14 cellular contexts compared by ENCODE assay signal in the genomic region with DNA sequence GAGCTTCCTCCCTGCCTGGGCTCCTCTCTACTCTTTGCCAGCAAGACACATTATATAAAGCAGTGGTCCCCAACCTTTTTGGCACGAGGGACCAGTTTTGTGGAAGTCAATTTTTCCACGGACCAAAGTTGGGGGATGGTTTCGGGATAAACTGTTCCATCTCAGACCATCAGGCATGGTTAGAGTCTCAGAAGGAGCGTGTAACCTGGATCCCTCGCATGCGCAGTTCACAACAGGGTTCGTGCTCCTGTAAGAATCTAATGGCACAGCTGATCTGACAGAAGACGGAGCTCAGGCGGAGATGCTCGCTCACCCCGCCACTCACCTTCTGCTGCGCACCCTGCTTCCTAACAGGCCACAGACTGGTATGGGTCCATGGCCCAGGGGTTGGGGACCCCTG.
DNase-seq lines count a peak whose midpoint lies in the region; FAIRE-seq and TF ChIP-seq lines count a peak whose summit lies in the region.
"Had no signal": no experiment of that assay in that cellular context is flagged by ENCODE, and none has a peak within 500 bp of the region (broad histone marks: within the 10 kb centered on the region; RNA-seq: fewer than 3 reads in every experiment).

No MANE protein-coding gene starts in this region.

- no peak for TF ChIP-seq POLR2A in H1 (IDR thresholded peaks at IDR 0.05; ENCODE audit: control extremely low read depth in 1 of 2, low read depth in 2 of 2, low read length in 2 of 2)

- H2BK120ac ChIP-seq in H1 (replicated peaks; ENCODE audit: low read depth, low read length): no peak overlapping the region

- H2AFZ ChIP-seq in H1 (ENCODE audit: low read length) (no peak overlapping the region), smooth muscle cell (ENCODE audit: low read depth) (no peak overlapping the region)

- 0 out of 2 replicates have a peak overlapping the region, but pooled peaks have one; percentile 41 for H2BK15ac ChIP-seq in H1 (ENCODE audit: low read length)

- no peak overlapping the region for H3K27ac ChIP-seq in HEK293 (ENCODE audit: extremely low read depth, low read depth, low read length)
- no peak overlapping the region for H3K27ac ChIP-seq in H1 (ENCODE audit: low read depth, low read length)
- peak overlapping the region; percentile 82 for H3K27ac ChIP-seq in smooth muscle cell (ENCODE audit: low read depth)

- no peak overlapping the region for H3K4ac ChIP-seq in H1 (replicated peaks; ENCODE audit: insufficient read length, low read depth, low read length)

- H3K18ac ChIP-seq in H1 (ENCODE audit: extremely low read depth, low read length): no peak overlapping the region

- H4K8ac ChIP-seq in H1 (ENCODE audit: extremely low read depth, insufficient read depth, low read length): no peak overlapping the region

- H3K23ac ChIP-seq in H1 (ENCODE audit: insufficient read length): no peak overlapping the region

- H3K4me3 ChIP-seq in HEK293 (ENCODE audit: low read depth, low read length): no peak overlapping the region
- H3K4me3 ChIP-seq in H1 (ENCODE audit: extremely low read depth in 1 of 4, insufficient read depth in 2 of 4, low read depth in 3 of 4, low read length in 4 of 4): no peak overlapping the region
- H3K4me3 ChIP-seq in smooth muscle cell: no peak overlapping the region
- H3K4me3 ChIP-seq: HAP-1 had no signal

- no peaks in the 10 kb centered on the region for H3K79me2 ChIP-seq in H1 (ENCODE audit: control insufficient read depth in 1 of 2, insufficient read depth in 2 of 2, low read length in 2 of 2)
- no peaks in the 10 kb centered on the region for H3K79me2 ChIP-seq in smooth muscle cell (ENCODE audit: low read depth)

- H3K27me3 ChIP-seq in H1 (replicated peaks in 1 of 4; ENCODE audit: control insufficient read depth in 3 of 4, extremely low read depth in 1 of 4, insufficient read depth in 3 of 4, low read length in 3 of 4) (no peaks in the 10 kb centered on the region), smooth muscle cell (ENCODE audit: low read depth) (no peaks in the 10 kb centered on the region)

- peaks cover 2% of the 10 kb centered on the region for H3F3A ChIP-seq in smooth muscle cell (ENCODE audit: low read depth)

- no peaks in the 10 kb centered on the region for H3K36me3 ChIP-seq in HEK293 (ENCODE audit: control insufficient read depth in 2 of 2, insufficient read depth in 1 of 2, low read length in 2 of 2)
- H3K36me3 ChIP-seq in H1 (ENCODE audit: control insufficient read depth in 2 of 4, insufficient read depth in 4 of 4, low read length in 3 of 4): no peaks in the 10 kb centered on the region
- H3K36me3 ChIP-seq in smooth muscle cell (ENCODE audit: low read depth): no peaks in the 10 kb centered on the region
- H3K36me3 ChIP-seq: HAP-1 had no signal

- H2BK12ac ChIP-seq in H1 (ENCODE audit: low read depth, low read length): no peak overlapping the region

- POLR2A ChIA-PET in HEK293 (lab: Yijun Ruan, JAX) (no interaction called here), H1 (lab: Charles Lee; ENCODE audit: partially characterized antibody) (no interaction called here)

- H3K23me2 ChIP-seq in H1 (ENCODE audit: low read depth, low read length): no peaks in the 10 kb centered on the region

- no peak overlapping the region for H3K14ac ChIP-seq in H1 (ENCODE audit: insufficient read length)

- H4K20me1 ChIP-seq in H1 (replicated peaks in 1 of 2; ENCODE audit: control insufficient read depth in 1 of 2, insufficient read depth in 2 of 2, low read length in 2 of 2) (no peaks in the 10 kb centered on the region), smooth muscle cell (ENCODE audit: low read depth) (no peaks in the 10 kb centered on the region)

- no peak overlapping the region for H4K5ac ChIP-seq in H1 (ENCODE audit: insufficient read length, low read depth, low read length)

- H4K91ac ChIP-seq in H1 (replicated peaks; ENCODE audit: insufficient read length, low read length): no peak overlapping the region

- H3K9ac ChIP-seq in H1 (replicated peaks in 1 of 4; ENCODE audit: extremely low read depth in 1 of 4, low read depth in 3 of 4, low read length in 3 of 4) (no peak overlapping the region), smooth muscle cell (ENCODE audit: low read depth) (peak overlapping the region; percentile 65)

- no peak overlapping the region for H2AK5ac ChIP-seq in H1 (ENCODE audit: low read depth, low read length)

- CTCF ChIA-PET in HEK293 (lab: Yijun Ruan, JAX) (interaction anchor here (0.6 to 9.0 kb wide), 6 partner anchors 28 to 383 kb away, joined by 3 to 90 read pairs (median 4); no protein-coding TSS in a partner anchor), H1 (lab: Charles Lee; ENCODE audit: partially characterized antibody) (interaction anchor here (0.9 to 1.8 kb wide), 4 partner anchors 8 to 691 kb away, joined by 3 to 5 read pairs (median 4); no protein-coding TSS in a partner anchor)

- WGBS in H1 (ENCODE audit: extremely low coverage in 1 of 2, insufficient coverage in 1 of 2, insufficient read length in 1 of 2, insufficient replicate concordance in 2 of 2, low coverage in 1 of 2, low lambda C conversion rate in 2 of 2, missing lambda C conversion rate in 1 of 2), 2 experiments: 93% methylated on average over 12 of the region's 12 CpGs; no CpG with 5 or more reads in 1 of the 2 experiments
- WGBS in smooth muscle cell (ENCODE audit: low lambda C conversion rate): 94% methylated on average over 12 of the region's 12 CpGs

- TF ChIP-seq RAD21 in H1 (IDR thresholded peaks at IDR 0.05 in 1 of 2, conservative IDR thresholded peaks at IDR 0.05 in 1 of 2; ENCODE audit: low read depth in 2 of 2, low read length in 2 of 2): no peak

- H3K4me1 ChIP-seq in HEK293 (ENCODE audit: control insufficient read depth, insufficient read depth, low read length) (peaks cover 14% of the 10 kb centered on the region), H1 (replicated peaks in 1 of 4; ENCODE audit: control insufficient read depth in 3 of 4, insufficient read depth in 4 of 4, low read length in 3 of 4) (peaks cover 0 to 5% (median 4%) of the 10 kb centered on the region in 4 experiments; a peak in 3 of 7 replicates), smooth muscle cell (ENCODE audit: low read depth) (peaks cover 4% of the 10 kb centered on the region)

- no peak for TF ChIP-seq EP300 in H1 (IDR thresholded peaks at IDR 0.05; ENCODE audit: borderline replicate concordance in 1 of 2, low read depth in 2 of 2, low read length in 2 of 2)

- no peaks in the 10 kb centered on the region for H3K79me1 ChIP-seq in H1 (ENCODE audit: low read depth, low read length)

- H2BK5ac ChIP-seq in H1 (ENCODE audit: low read depth, low read length): no peak overlapping the region

- H3K9me3 ChIP-seq in HEK293 (ENCODE audit: control insufficient read depth, insufficient read depth, low read depth, low read length) (no peaks in the 10 kb centered on the region), H1 (ENCODE audit: insufficient read depth in 2 of 2, low read depth in 1 of 2, low read length in 1 of 2) (no peaks in the 10 kb centered on the region), smooth muscle cell (replicated peaks; ENCODE audit: low read depth) (no peaks in the 10 kb centered on the region)
- H3K9me3 ChIP-seq: HAP-1 had no signal

- no peak overlapping the region for H3K56ac ChIP-seq in H1 (replicated peaks; ENCODE audit: insufficient read length, low read depth, low read length)

- H2BK20ac ChIP-seq in H1 (ENCODE audit: low read length): no peak overlapping the region

- TF ChIP-seq CTCF in HEK293 (tag by site-specific recombination; IDR thresholded peaks at IDR 0.05) (no peak), H1 (IDR thresholded peaks at IDR 0.05; ENCODE audit: control extremely low read depth in 1 of 3, insufficient read depth in 1 of 3, low read depth in 1 of 3, low read length in 3 of 3) (no peak), smooth muscle cell (IDR thresholded peaks at IDR 0.05; ENCODE audit: borderline replicate concordance, insufficient read depth, poor library complexity, severe bottlenecking) (no peak)

- peak; percentile 31 for DNase-seq in NCI-H69 (lab: John Stamatoyannopoulos, UW)
- DNase-seq in H1 (ENCODE audit: low read depth in 1 of 2, low spot score in 2 of 2): no peak
- DNase-seq in smooth muscle cell (lab: John Stamatoyannopoulos, UW; ENCODE audit: unreplicated experiment): no peak
- no peak for DNase-seq in stimulated activated CD4-positive, alpha-beta T cell treated with anti-CD3 and anti-CD28 coated beads, Interleukin-2, amount 100 ng/mL, for 48 hours
- no peak for DNase-seq in NCI-H510A (lab: John Stamatoyannopoulos, UW)
- no peak for DNase-seq in DMS53 (lab: John Stamatoyannopoulos, UW)
- DNase-seq: CD4-positive, alpha-beta memory T cell; DMS79 treated with DMSO at 0.1 percent for 48 hours; GDM1; GOT3 had no signal

- no peak for FAIRE-seq in H1 (lab: Jason Lieb, UNC)
- FAIRE-seq: A204.1, GM19239 had no signal

- H3K4me2 ChIP-seq in H1 (ENCODE audit: insufficient read depth in 1 of 2, low read depth in 2 of 2, low read length in 2 of 2) (no peak overlapping the region), smooth muscle cell (peak overlapping the region; percentile 46)

TF ChIP-seq in HEK293, 187 proteins besides CTCF, POLR2A, EP300 and RAD21:
- no peak for TF ChIP-seq ZNF157 (tag by site-specific recombination; IDR thresholded peaks at IDR 0.05)
- 0 out of 2 replicates have a peak, but pooled peaks have one; percentile 1 for TF ChIP-seq SP7 (tag by site-specific recombination; IDR thresholded peaks at IDR 0.05)

TF ChIP-seq in H1, 55 proteins besides CTCF, POLR2A, EP300 and RAD21 (continues in another document):
- TF ChIP-seq TCF12 (IDR thresholded peaks at IDR 0.05; ENCODE audit: low read depth, low read length) (no peak), SIX5 (IDR thresholded peaks at IDR 0.05; ENCODE audit: low read depth, low read length) (no peak), TAF1 (IDR thresholded peaks at IDR 0.05; ENCODE audit: low read depth, low read length) (no peak), CREB1 (IDR thresholded peaks at IDR 0.05) (no peak), KDM4A (IDR thresholded peaks at IDR 0.05; ENCODE audit: low read depth, low read length, severe bottlenecking) (no peak), NRF1 (IDR thresholded peaks at IDR 0.05; ENCODE audit: low read depth, low read length) (no peak), NANOG (IDR thresholded peaks at IDR 0.05; ENCODE audit: insufficient read depth, low read depth, low read length, poor library complexity, severe bottlenecking) (no peak)
